1 cellular context compared by ENCODE assay signal in the genomic region with DNA sequence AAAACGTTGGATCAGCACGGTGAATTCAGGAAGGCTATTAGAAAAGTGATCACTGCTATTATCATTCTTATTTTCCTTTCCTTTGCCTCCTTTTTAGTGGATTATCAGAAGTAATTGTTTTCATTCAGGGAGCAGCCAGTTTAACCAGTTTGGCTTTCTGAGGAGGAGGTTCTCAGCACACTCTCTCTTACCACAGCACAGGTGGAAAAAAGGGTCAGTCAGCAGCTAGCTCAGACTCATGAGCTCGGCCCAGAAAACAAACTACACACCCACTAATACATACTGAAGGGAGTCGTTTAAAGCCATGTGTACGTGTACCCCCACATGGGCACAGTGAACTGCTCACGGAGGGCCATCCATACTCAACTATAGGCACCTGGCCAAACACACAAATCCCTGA.
TF ChIP-seq lines count a peak whose summit lies in the region.

No MANE protein-coding gene starts in this region.

TF ChIP-seq in GM23338, 12 proteins besides CTCF, POLR2A, EP300 and RAD21:
- TF ChIP-seq, protein P1, sequence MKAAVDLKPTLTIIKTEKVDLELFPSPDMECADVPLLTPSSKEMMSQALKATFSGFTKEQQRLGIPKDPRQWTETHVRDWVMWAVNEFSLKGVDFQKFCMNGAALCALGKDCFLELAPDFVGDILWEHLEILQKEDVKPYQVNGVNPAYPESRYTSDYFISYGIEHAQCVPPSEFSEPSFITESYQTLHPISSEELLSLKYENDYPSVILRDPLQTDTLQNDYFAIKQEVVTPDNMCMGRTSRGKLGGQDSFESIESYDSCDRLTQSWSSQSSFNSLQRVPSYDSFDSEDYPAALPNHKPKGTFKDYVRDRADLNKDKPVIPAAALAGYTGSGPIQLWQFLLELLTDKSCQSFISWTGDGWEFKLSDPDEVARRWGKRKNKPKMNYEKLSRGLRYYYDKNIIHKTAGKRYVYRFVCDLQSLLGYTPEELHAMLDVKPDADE (IDR thresholded peaks at IDR 0.05): no peak
